ENCODE assay signal across 10 cellular contexts in the genomic region with DNA sequence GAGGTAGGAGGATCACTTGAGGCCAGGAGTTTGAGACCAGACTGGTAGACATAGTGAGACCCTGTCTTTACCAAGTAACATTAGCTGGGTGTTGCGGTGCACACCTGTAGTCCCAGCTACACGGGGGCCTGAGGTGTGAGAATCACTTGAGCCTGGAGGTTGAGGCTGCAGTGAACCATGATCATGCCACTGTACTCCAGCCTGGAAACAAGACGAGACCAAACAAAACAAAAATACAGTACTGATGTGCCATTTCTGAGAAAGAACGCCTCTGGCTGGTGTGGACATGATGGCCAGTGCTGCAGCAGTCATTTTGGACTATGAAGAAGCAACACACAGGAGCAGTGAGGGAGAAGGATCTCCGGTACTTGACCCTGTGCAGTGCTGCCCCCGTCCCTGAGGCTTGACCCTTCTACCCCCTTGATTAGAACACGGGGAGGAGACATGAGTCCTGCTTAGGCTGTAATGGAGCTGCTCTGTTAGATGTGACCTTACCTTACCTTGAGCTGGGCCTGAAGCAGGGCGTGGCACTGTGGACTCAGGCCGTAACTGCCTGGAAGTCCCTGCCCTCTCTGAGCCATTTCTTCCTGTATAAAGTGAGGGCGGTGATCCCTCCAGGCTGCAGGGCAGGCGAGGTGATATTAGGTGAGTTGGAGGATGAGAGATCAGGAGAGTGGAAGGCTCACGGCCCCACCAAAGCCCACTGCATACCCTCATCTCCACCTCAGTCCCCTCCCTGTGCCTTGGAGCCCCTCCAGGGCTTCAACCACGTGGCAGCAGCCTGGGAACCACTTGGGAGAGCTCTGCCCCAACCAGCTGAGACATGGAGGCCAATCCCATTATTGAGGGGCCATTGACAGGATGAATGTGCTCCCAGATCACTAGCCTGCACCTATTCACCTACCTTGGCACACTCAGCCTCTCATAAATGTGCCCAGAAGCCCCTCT. TPM values are rescaled to one million over a fixed set of nuclear protein-coding genes. Genes with fewer than 3 reads are reported as not detected.
DNase-seq lines count a peak whose midpoint lies in the region; ATAC-seq and TF ChIP-seq lines count a peak whose summit lies in the region.
"Had no signal": no experiment of that assay in that cellular context is flagged by ENCODE, and none has a peak within 500 bp of the region (broad histone marks: within the 10 kb centered on the region; RNA-seq: fewer than 3 reads in every experiment).

No MANE protein-coding gene starts in this region.

- H3K79me1 ChIP-seq in mesenchymal stem cell (replicated peaks; ENCODE audit: low read length, poor library complexity, severe bottlenecking): no peaks in the 10 kb centered on the region

- H3K4me1 Mint-ChIP-seq in WTC11: peaks cover 37% of the 10 kb centered on the region

- no peak overlapping the region for H3K14ac ChIP-seq in mesenchymal stem cell (ENCODE audit: low read length in 2 of 2)

- peak; percentile 64 for DNase-seq in DMS 273 treated with DMSO at 0.1 percent for 48 hours (lab: John Stamatoyannopoulos, UW)
- DNase-seq in HK-2 (ENCODE audit: unreplicated experiment): peak; percentile 54
- no peak for DNase-seq in WTC11 (ENCODE audit: low spot score)
- no peak for DNase-seq in mesenchymal stem cell
- DNase-seq in hippocampal formation (lab: John Stamatoyannopoulos, UW): no peak
- DNase-seq in NCI-H510A treated with DMSO at 0.1 percent for 48 hours (lab: John Stamatoyannopoulos, UW): no peak
- DNase-seq in HCEC 1CT: no peak
- DNase-seq: foreskin melanocyte had no signal

- no peak overlapping the region for H2BK5ac ChIP-seq in mesenchymal stem cell (ENCODE audit: low read depth, low read length, poor library complexity, severe bottlenecking)

- ATAC-seq in WTC11 (peak; percentile 43), GM21825 (IDR thresholded peaks at IDR 0.05; ENCODE audit: unreplicated experiment) (no peak)

- H3K4ac ChIP-seq in mesenchymal stem cell (ENCODE audit: low read depth in 1 of 2, low read length in 2 of 2): no peak overlapping the region

- no peak overlapping the region for H3K18ac ChIP-seq in mesenchymal stem cell (ENCODE audit: low read depth in 1 of 2, low read length in 2 of 2)

- H4K8ac ChIP-seq in mesenchymal stem cell (ENCODE audit: low read length): peak overlapping the region; percentile 82

- peak overlapping the region; percentile 74 for H3K27ac Mint-ChIP-seq in WTC11

- WGBS in mesenchymal stem cell: 70% methylated on average over 11 of the region's 13 CpGs

- H2BK15ac ChIP-seq in mesenchymal stem cell (ENCODE audit: low read depth, poor library complexity, severe bottlenecking): peak overlapping the region; percentile 55

- no peak overlapping the region for H3K4me3 Mint-ChIP-seq in WTC11

- no peak overlapping the region for H3K4me3 ChIP-seq in mesenchymal stem cell (ENCODE audit: insufficient read depth in 1 of 2, low read depth in 1 of 2, low read length in 2 of 2)

- no peak overlapping the region for H2BK120ac ChIP-seq in mesenchymal stem cell (ENCODE audit: low read depth, low read length)

- CTCF ChIA-PET in WTC11 (lab: Charles Lee): interaction anchor here (1.1 to 4.5 kb wide), 4 partner anchors 67 to 131 kb away, joined by 3 to 37 read pairs (median 6); a partner anchor contains a TSS

- peaks cover 36% of the 10 kb centered on the region for H3K36me3 Mint-ChIP-seq in WTC11

- H2BK12ac ChIP-seq in mesenchymal stem cell (ENCODE audit: low read length in 2 of 2): no peak overlapping the region

- no peak for TF ChIP-seq CTCF in WTC11 (IDR thresholded peaks at IDR 0.05)

- H3K9me3 Mint-ChIP-seq in WTC11: no peaks in the 10 kb centered on the region

- H3K4me1 ChIP-seq in mesenchymal stem cell (ENCODE audit: control insufficient read depth, insufficient read depth, low read depth, low read length): peaks cover 28% of the 10 kb centered on the region

- H3K23ac ChIP-seq in mesenchymal stem cell (ENCODE audit: low read length in 2 of 2): no peak overlapping the region

- peaks cover 18 to 27% of the 10 kb centered on the region in 2 experiments for H3K27me3 ChIP-seq in mesenchymal stem cell (ENCODE audit: control insufficient read depth in 1 of 2, insufficient read depth in 1 of 2, low read length in 2 of 2)

- no peak overlapping the region for H3K9ac ChIP-seq in mesenchymal stem cell (ENCODE audit: low read length)

- no peaks in the 10 kb centered on the region for H3K9me3 ChIP-seq in mesenchymal stem cell (ENCODE audit: control insufficient read depth, low read length)

- H3K4me2 ChIP-seq in mesenchymal stem cell (ENCODE audit: low read length, poor library complexity, severe bottlenecking): no peak overlapping the region

- peaks cover 48 to 51% of the 10 kb centered on the region in 2 experiments for H3K36me3 ChIP-seq in mesenchymal stem cell (ENCODE audit: control insufficient read depth in 1 of 2, insufficient read depth in 2 of 2, low read depth in 1 of 2, low read length in 2 of 2)

- POLR2A ChIA-PET in WTC11 (lab: Charles Lee): interaction anchor here (0.5 to 2.5 kb wide), 4 partner anchors 14 to 77 kb away, joined by 3 to 15 read pairs (median 4); a partner anchor contains a TSS

- peaks cover 2% of the 10 kb centered on the region for H3K27me3 Mint-ChIP-seq in WTC11 (ENCODE audit: low read depth)

- H2AFZ ChIP-seq in mesenchymal stem cell (ENCODE audit: low read depth, low read length): no peak overlapping the region

- no peak overlapping the region for H2AK5ac ChIP-seq in mesenchymal stem cell (ENCODE audit: low read length, severe bottlenecking)

- H4K91ac ChIP-seq in mesenchymal stem cell (ENCODE audit: low read length): peak overlapping the region; percentile 12

- no peak overlapping the region for H3K27ac ChIP-seq in mesenchymal stem cell (ENCODE audit: low read length, poor library complexity, severe bottlenecking)

TF ChIP-seq in WTC11, 78 proteins besides CTCF, POLR2A, EP300 and RAD21 (continues in another document):
- TF ChIP-seq JUN (CRISPR knock-in tag; IDR thresholded peaks at IDR 0.05) (peak; percentile 30; the same call in 1 of the 2 replicates), SMAD4 (CRISPR knock-in tag; IDR thresholded peaks at IDR 0.05) (no peak), ZNF416 (CRISPR knock-in tag; IDR thresholded peaks at IDR 0.05) (peak; percentile 92), PRRX2 (CRISPR knock-in tag; IDR thresholded peaks at IDR 0.05) (peak; percentile 92), NR2C2 (CRISPR knock-in tag; IDR thresholded peaks at IDR 0.05) (no peak), ESRRA (CRISPR knock-in tag; IDR thresholded peaks at IDR 0.05; ENCODE audit: borderline replicate concordance) (no peak), HMGA2 (CRISPR knock-in tag; IDR thresholded peaks at IDR 0.05) (no peak), CBFB (CRISPR knock-in tag; IDR thresholded peaks at IDR 0.05; ENCODE audit: low read depth) (no peak), ZNF317 (CRISPR knock-in tag; IDR thresholded peaks at IDR 0.05; ENCODE audit: borderline replicate concordance, low read depth) (no peak), ZNF263 (CRISPR knock-in tag; IDR thresholded peaks at IDR 0.05; ENCODE audit: low read depth) (no peak), FOXK1 (CRISPR knock-in tag; IDR thresholded peaks at IDR 0.05) (no peak), ZNF232 (CRISPR knock-in tag; IDR thresholded peaks at IDR 0.05) (0 out of 2 replicates have a peak, but pooled peaks have one; percentile 54), TP53 (CRISPR knock-in tag; IDR thresholded peaks at IDR 0.05) (no peak), GTF2I (CRISPR knock-in tag; conservative IDR thresholded peaks at IDR 0.05) (no peak), RORB (CRISPR knock-in tag; IDR thresholded peaks at IDR 0.05) (no peak), GABPB1 (CRISPR knock-in tag; IDR thresholded peaks at IDR 0.05) (no peak), TCF7 (CRISPR knock-in tag; IDR thresholded peaks at IDR 0.05; ENCODE audit: low read depth) (no peak), TEAD1 (CRISPR knock-in tag; IDR thresholded peaks at IDR 0.05) (no peak)
- TF ChIP-seq, protein P1, sequence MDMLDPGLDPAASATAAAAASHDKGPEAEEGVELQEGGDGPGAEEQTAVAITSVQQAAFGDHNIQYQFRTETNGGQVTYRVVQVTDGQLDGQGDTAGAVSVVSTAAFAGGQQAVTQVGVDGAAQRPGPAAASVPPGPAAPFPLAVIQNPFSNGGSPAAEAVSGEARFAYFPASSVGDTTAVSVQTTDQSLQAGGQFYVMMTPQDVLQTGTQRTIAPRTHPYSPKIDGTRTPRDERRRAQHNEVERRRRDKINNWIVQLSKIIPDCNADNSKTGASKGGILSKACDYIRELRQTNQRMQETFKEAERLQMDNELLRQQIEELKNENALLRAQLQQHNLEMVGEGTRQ (CRISPR knock-in tag; IDR thresholded peaks at IDR 0.05): no peak
- TF ChIP-seq, protein P2, sequence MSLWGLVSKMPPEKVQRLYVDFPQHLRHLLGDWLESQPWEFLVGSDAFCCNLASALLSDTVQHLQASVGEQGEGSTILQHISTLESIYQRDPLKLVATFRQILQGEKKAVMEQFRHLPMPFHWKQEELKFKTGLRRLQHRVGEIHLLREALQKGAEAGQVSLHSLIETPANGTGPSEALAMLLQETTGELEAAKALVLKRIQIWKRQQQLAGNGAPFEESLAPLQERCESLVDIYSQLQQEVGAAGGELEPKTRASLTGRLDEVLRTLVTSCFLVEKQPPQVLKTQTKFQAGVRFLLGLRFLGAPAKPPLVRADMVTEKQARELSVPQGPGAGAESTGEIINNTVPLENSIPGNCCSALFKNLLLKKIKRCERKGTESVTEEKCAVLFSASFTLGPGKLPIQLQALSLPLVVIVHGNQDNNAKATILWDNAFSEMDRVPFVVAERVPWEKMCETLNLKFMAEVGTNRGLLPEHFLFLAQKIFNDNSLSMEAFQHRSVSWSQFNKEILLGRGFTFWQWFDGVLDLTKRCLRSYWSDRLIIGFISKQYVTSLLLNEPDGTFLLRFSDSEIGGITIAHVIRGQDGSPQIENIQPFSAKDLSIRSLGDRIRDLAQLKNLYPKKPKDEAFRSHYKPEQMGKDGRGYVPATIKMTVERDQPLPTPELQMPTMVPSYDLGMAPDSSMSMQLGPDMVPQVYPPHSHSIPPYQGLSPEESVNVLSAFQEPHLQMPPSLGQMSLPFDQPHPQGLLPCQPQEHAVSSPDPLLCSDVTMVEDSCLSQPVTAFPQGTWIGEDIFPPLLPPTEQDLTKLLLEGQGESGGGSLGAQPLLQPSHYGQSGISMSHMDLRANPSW (CRISPR knock-in tag; conservative IDR thresholded peaks at IDR 0.05; ENCODE audit: low read depth): no peak

RNA-seq across cellular contexts. Expression of a gene that starts 5.9 kb away (rescaled TPM):
- 2,950 to 3,448 TPM (median 3,445 TPM) in 3 replicates for total RNA-seq in WTC11 (2021)
- polyA plus RNA-seq in mesenchymal stem cell (2013, experiment 1 of 2): 2,056 TPM
- polyA plus RNA-seq in mesenchymal stem cell (2013, experiment 2 of 2): 2,116 TPM

RNA-seq across cellular contexts. Expression of a gene that starts 6.1 kb away (rescaled TPM):
- 2.5 TPM in 3 replicates for total RNA-seq in WTC11 (2021)
- not detected for polyA plus RNA-seq in mesenchymal stem cell (2013, experiment 1 of 2)
- not detected for polyA plus RNA-seq in mesenchymal stem cell (2013, experiment 2 of 2)
- total RNA-seq: LHCN-M2 had no signal

RNA-seq across cellular contexts. Expression of a gene that starts 17.9 kb away (rescaled TPM):
- total RNA-seq in WTC11 (2021): 4.4 to 5.6 TPM (median 5.6 TPM) in 3 replicates
- polyA plus RNA-seq in mesenchymal stem cell (2013, experiment 1 of 2): 3.5 TPM
- polyA plus RNA-seq in mesenchymal stem cell (2013, experiment 2 of 2): 3.3 TPM
- total RNA-seq: LHCN-M2 had no signal

RNA-seq across cellular contexts. Expression of a gene that starts 44.3 kb away (rescaled TPM):
- 0.79 to 1.2 TPM (median 1.2 TPM) in 3 replicates for total RNA-seq in WTC11 (2021)
- 0.15 TPM for polyA plus RNA-seq in mesenchymal stem cell (2013, experiment 1 of 2)
- polyA plus RNA-seq in mesenchymal stem cell (2013, experiment 2 of 2): 0.33 TPM
- total RNA-seq: LHCN-M2 had no signal

Comparison
In these comparisons a context has a peak if more than half of its experiments do, and no peak if none do; other contexts are left out.
1. DNase-seq: peak in DMS 273 treated with DMSO at 0.1 percent for 48 hours (single experiment) and HK-2 (single experiment); none in WTC11 (single experiment), mesenchymal stem cell (single experiment), hippocampal formation (0 of 2), NCI-H510A treated with DMSO at 0.1 percent for 48 hours (single experiment) and HCEC 1CT (single experiment).